Comparison of ENCODE assay signal across 10 cellular contexts in genomic region chr21:46056450-46056903, GRCh38. TPM values are rescaled to one million over a fixed set of nuclear protein-coding genes. Genes with fewer than 3 reads are reported as not detected.
DNase-seq lines count a peak whose midpoint lies in the region; ATAC-seq, FAIRE-seq and TF ChIP-seq lines count a peak whose summit lies in the region.
"Had no signal": no experiment of that assay in that cellular context is flagged by ENCODE, and none has a peak within 500 bp of the region (broad histone marks: within the 10 kb centered on the region; RNA-seq: fewer than 3 reads in every experiment).

No MANE protein-coding gene starts in this region.

- no peak overlapping the region for H3K4ac ChIP-seq in H1 (replicated peaks; ENCODE audit: insufficient read length, low read depth, low read length)

- H3K56ac ChIP-seq in H1 (replicated peaks; ENCODE audit: insufficient read length, low read depth, low read length) = no peak overlapping the region

- no peak overlapping the region for H2BK5ac ChIP-seq in H1 (ENCODE audit: low read depth, low read length)

- H4K5ac ChIP-seq in H1 (ENCODE audit: insufficient read length, low read depth, low read length) = no peak overlapping the region

- H3K27me3 ChIP-seq in H1 (replicated peaks in 1 of 4; ENCODE audit: control insufficient read depth in 3 of 4, extremely low read depth in 1 of 4, insufficient read depth in 3 of 4, low read length in 3 of 4) (no peaks in the 10 kb centered on the region), tibial artery (no peaks in the 10 kb centered on the region)

- no peak for FAIRE-seq in H1 (lab: Jason Lieb, UNC)
- FAIRE-seq: GM12892 had no signal

- H3K27ac ChIP-seq in H1 (ENCODE audit: low read depth, low read length) = no peak overlapping the region
- peak overlapping the region; percentile 90 to 97 for H3K27ac ChIP-seq in tibial artery

- H2BK120ac ChIP-seq in H1 (replicated peaks; ENCODE audit: low read depth, low read length) = no peak overlapping the region

- TF ChIP-seq CTCF in H1 (IDR thresholded peaks at IDR 0.05; ENCODE audit: control extremely low read depth in 1 of 3, insufficient read depth in 1 of 3, low read depth in 1 of 3, low read length in 3 of 3) = no peak
- no peak for TF ChIP-seq CTCF in tibial artery (IDR thresholded peaks at IDR 0.05)

- TF ChIP-seq POLR2A in H1 (IDR thresholded peaks at IDR 0.05; ENCODE audit: control extremely low read depth in 1 of 2, low read depth in 2 of 2, low read length in 2 of 2) = no peak

- no peak overlapping the region for H2AFZ ChIP-seq in H1 (ENCODE audit: low read length)

- H3K4me3 ChIP-seq in H1 (ENCODE audit: extremely low read depth in 1 of 4, insufficient read depth in 2 of 4, low read depth in 3 of 4, low read length in 4 of 4) (no peak overlapping the region), tibial artery (peak overlapping the region; percentile 23 to 36)

- WGBS in H1 (ENCODE audit: extremely low coverage in 1 of 2, insufficient coverage in 1 of 2, insufficient read length in 1 of 2, insufficient replicate concordance in 2 of 2, low coverage in 1 of 2, low lambda C conversion rate in 2 of 2, missing lambda C conversion rate in 1 of 2), 2 experiments = 87% methylated on average over 20 of the region's 26 CpGs; no CpG with 5 or more reads in 1 of the 2 experiments

- CTCF ChIA-PET in H1 (lab: Charles Lee; ENCODE audit: partially characterized antibody) = interaction anchor here (0.9 to 1.6 kb wide), 4 partner anchors 10 to 461 kb away, joined by 3 to 5 read pairs (median 3); no protein-coding TSS in a partner anchor

- H2AK5ac ChIP-seq in H1 (ENCODE audit: low read depth, low read length) = no peak overlapping the region

- H2BK20ac ChIP-seq in H1 (ENCODE audit: low read length) = no peak overlapping the region

- no peak for TF ChIP-seq RAD21 in H1 (IDR thresholded peaks at IDR 0.05 in 1 of 2, conservative IDR thresholded peaks at IDR 0.05 in 1 of 2; ENCODE audit: low read depth in 2 of 2, low read length in 2 of 2)

- no peak overlapping the region for H3K4me2 ChIP-seq in H1 (ENCODE audit: insufficient read depth in 1 of 2, low read depth in 2 of 2, low read length in 2 of 2)

- no peaks in the 10 kb centered on the region for H3K79me2 ChIP-seq in H1 (ENCODE audit: control insufficient read depth in 1 of 2, insufficient read depth in 2 of 2, low read length in 2 of 2)

- no peaks in the 10 kb centered on the region for H4K20me1 ChIP-seq in H1 (replicated peaks in 1 of 2; ENCODE audit: control insufficient read depth in 1 of 2, insufficient read depth in 2 of 2, low read length in 2 of 2)

- DNase-seq in RPMI7951 (ENCODE audit: low read depth) = peak; percentile 98
- peak in 1 of 2 experiments; percentile 52 for DNase-seq in H1 (ENCODE audit: low read depth in 1 of 2, low spot score in 2 of 2)
- DNase-seq in mucosa of gallbladder (ENCODE audit: low spot score) = peak; percentile 67
- DNase-seq in tibial artery = peak; percentile 91 to 97
- no peak for DNase-seq in NK-92 (lab: John Stamatoyannopoulos, UW; ENCODE audit: unreplicated experiment)
- no peak for DNase-seq in SIG-M5 treated with dmso at 0.1 percent for 504 hours (lab: John Stamatoyannopoulos, UW; ENCODE audit: unreplicated experiment)
- DNase-seq: NCI-H2171 had no signal

- ATAC-seq in GM18909 (IDR thresholded peaks at IDR 0.05; ENCODE audit: poor library complexity, unreplicated experiment) (no peak), HG03520 (IDR thresholded peaks at IDR 0.05; ENCODE audit: unreplicated experiment) (no peak)

- H3K4me1 ChIP-seq in H1 (replicated peaks in 1 of 4; ENCODE audit: control insufficient read depth in 3 of 4, insufficient read depth in 4 of 4, low read length in 3 of 4) (peaks cover 0 to 3% (median 2%) of the 10 kb centered on the region in 4 experiments; a peak in 4 of 7 replicates), tibial artery (peaks cover 7 to 60% (median 50%) of the 10 kb centered on the region in 4 donors)

- H3K9me3 ChIP-seq in H1 (ENCODE audit: insufficient read depth in 2 of 2, low read depth in 1 of 2, low read length in 1 of 2) = peaks cover 13 to 17% of the 10 kb centered on the region in 2 experiments; a peak in 3 of 4 replicates
- no peaks in the 10 kb centered on the region for H3K9me3 ChIP-seq in tibial artery

- H3K18ac ChIP-seq in H1 (ENCODE audit: extremely low read depth, low read length) = no peak overlapping the region; the same call in 1 of the 2 replicates

- POLR2A ChIA-PET in H1 (lab: Charles Lee; ENCODE audit: partially characterized antibody) = no interaction called here

- H3K36me3 ChIP-seq in H1 (ENCODE audit: control insufficient read depth in 2 of 4, insufficient read depth in 4 of 4, low read length in 3 of 4) (no peaks in the 10 kb centered on the region), tibial artery (no peaks in the 10 kb centered on the region)

- no peak overlapping the region for H3K23ac ChIP-seq in H1 (ENCODE audit: insufficient read length)

- H3K79me1 ChIP-seq in H1 (ENCODE audit: low read depth, low read length) = no peaks in the 10 kb centered on the region

- no peak overlapping the region for H3K14ac ChIP-seq in H1 (ENCODE audit: insufficient read length)

- no peak overlapping the region for H2BK15ac ChIP-seq in H1 (ENCODE audit: low read length)

- intact Hi-C loops in tibial artery (cut with DNase I; ENCODE audit: low total_unique reads) = loop anchor here (5.0 kb wide), 1 partner anchor 36 kb away; no protein-coding TSS in a partner anchor

- peak overlapping the region; percentile 28; the same call in 1 of the 2 replicates for H4K8ac ChIP-seq in H1 (ENCODE audit: extremely low read depth, insufficient read depth, low read length)

- no peak overlapping the region for H3K9ac ChIP-seq in H1 (replicated peaks in 1 of 4; ENCODE audit: extremely low read depth in 1 of 4, low read depth in 3 of 4, low read length in 3 of 4)

- no peak overlapping the region for H2BK12ac ChIP-seq in H1 (ENCODE audit: low read depth, low read length)

- H4K91ac ChIP-seq in H1 (replicated peaks; ENCODE audit: insufficient read length, low read length) = no peak overlapping the region

- no peak for TF ChIP-seq EP300 in H1 (IDR thresholded peaks at IDR 0.05; ENCODE audit: borderline replicate concordance in 1 of 2, low read depth in 2 of 2, low read length in 2 of 2)

- no peaks in the 10 kb centered on the region for H3K23me2 ChIP-seq in H1 (ENCODE audit: low read depth, low read length)

TF ChIP-seq in H1, 55 proteins besides CTCF, POLR2A, EP300 and RAD21:
- TF ChIP-seq BCL11A (IDR thresholded peaks at IDR 0.05; ENCODE audit: low read depth in 2 of 2, low read length in 2 of 2) = no peak
- no peak for TF ChIP-seq SIRT6 (IDR thresholded peaks at IDR 0.05; ENCODE audit: low read length)
- TF ChIP-seq HDAC6 (IDR thresholded peaks at IDR 0.05; ENCODE audit: low read depth, low read length) = no peak
- no peak for TF ChIP-seq POLR2AphosphoS5 (IDR thresholded peaks at IDR 0.05; ENCODE audit: low read depth, low read length)

RNA-seq across cellular contexts. Expression of gene COL6A2, which starts 41.4 kb away (rescaled TPM):
- total RNA-seq in RPMI7951 (2014; rRNA removed; shearing (Covaris generic)) = 680 and 1,049 TPM in 2 replicates
- total RNA-seq in H1 (2021; fragmentation: NEBNext Ultra II Directional; extraction: Animal tissue kit (Norgen Biotek cat#: 25700)) = 60.6 and 62.7 TPM in 2 replicates
- 60.1 and 79.2 TPM in 2 replicates for polyA plus RNA-seq in H1 (2011; rRNA removed)
- polyA plus RNA-seq in H1 (2011; cell fraction: cytosol; rRNA removed) = 60.4 TPM
- polyA plus RNA-seq in H1 (2011; cell fraction: nucleus; rRNA removed) = 219 TPM
- 38.8 to 78.4 TPM (median 69.6 TPM) in 4 replicates for polyA plus RNA-seq in H1 (2012, experiment 1 of 2)
- polyA plus RNA-seq in H1 (2012, experiment 2 of 2) = 41.6 TPM
- 99.7 TPM for polyA plus RNA-seq in H1 (2013, experiment 1 of 2)
- 84.9 TPM for polyA plus RNA-seq in H1 (2013, experiment 2 of 2)
- 14.9 and 16.7 TPM in 2 replicates for polyA minus RNA-seq in H1 (2011; rRNA and poly(A)+ RNA removed)
- polyA minus RNA-seq in H1 (2011; cell fraction: cytosol; rRNA and poly(A)+ RNA removed) = 30.5 TPM
- 40.6 TPM for polyA minus RNA-seq in H1 (2011; cell fraction: nucleus; rRNA and poly(A)+ RNA removed)
- 1,004 TPM for total RNA-seq in mucosa of gallbladder

Comparison
In these comparisons a context has a peak if more than half of its experiments do, and no peak if none do; other contexts are left out.
1. DNase-seq: peak in RPMI7951 (single experiment), mucosa of gallbladder (single experiment) and tibial artery (2 of 2); none in NK-92 (single experiment) and SIG-M5 treated with dmso at 0.1 percent for 504 hours (single experiment).
2. H3K4me3 ChIP-seq: peak in tibial artery (2 of 2); none in H1 (0 of 4).
3. RNA of gene COL6A2, which starts 41.4 kb away (total RNA-seq): 1,004 TPM in mucosa of gallbladder (single experiment) and 680 to 1,049 TPM in RPMI7951; 60.6 to 62.7 TPM in H1; every median in the first group is over 10 times any median in the second.